In genomic region chr4:105257817-105258495, GRCh38 we compare ENCODE assay signal across 21 cellular contexts.
A peak's percentile ranks its signal among the peaks of the same experiment; 100 is the strongest.
DNase-seq lines count a peak whose midpoint lies in the region; ATAC-seq and TF ChIP-seq lines count a peak whose summit lies in the region.
"Had no signal": no experiment of that assay in that cellular context is flagged by ENCODE, and none has a peak within 500 bp of the region (broad histone marks: within the 10 kb centered on the region; RNA-seq: fewer than 3 reads in every experiment).

No MANE protein-coding gene starts in this region.

- H3K4me1 Mint-ChIP-seq in HFFc6 (ENCODE audit: low read depth) (no peaks in the 10 kb centered on the region), progenitor cell of endocrine pancreas (ENCODE audit: low read depth) (peaks cover 9% of the 10 kb centered on the region)
- H3K4me1 Mint-ChIP-seq: B cell, nephron had no signal

- no peak overlapping the region for H3K4me3 ChIP-seq in RWPE2 (ENCODE audit: severe bottlenecking)
- no peak overlapping the region for H3K4me3 ChIP-seq in epithelial cell of esophagus (ENCODE audit: low read length)
- H3K4me3 ChIP-seq: stomach had no signal

- H3K27ac ChIP-seq in RWPE2 (ENCODE audit: poor library complexity, severe bottlenecking) = no peak overlapping the region
- H3K27ac ChIP-seq: stomach had no signal

- H3K27me3 ChIP-seq in RWPE2 (ENCODE audit: insufficient read depth, poor library complexity, severe bottlenecking) = no peaks in the 10 kb centered on the region
- H3K27me3 ChIP-seq: stomach had no signal

- TF ChIP-seq CTCF in HFFc6 (IDR thresholded peaks at IDR 0.05) (0 out of 2 replicates have a peak, but pooled peaks have one; percentile 12), RWPE2 (IDR thresholded peaks at IDR 0.05; ENCODE audit: poor library complexity, severe bottlenecking) (peak; percentile 24), epithelial cell of esophagus (IDR thresholded peaks at IDR 0.05; ENCODE audit: insufficient read depth, low read depth, low read length, missing control alignments) (peak; percentile 48), progenitor cell of endocrine pancreas (IDR thresholded peaks at IDR 0.05; ENCODE audit: unreplicated experiment) (no peak)

- H3K9me3 Mint-ChIP-seq in HFFc6 (no peaks in the 10 kb centered on the region), progenitor cell of endocrine pancreas (ENCODE audit: low read depth) (peaks cover 15% of the 10 kb centered on the region)

- H3K36me3 ChIP-seq in RWPE2 (ENCODE audit: low read depth) = peaks cover 32% of the 10 kb centered on the region

- no peaks in the 10 kb centered on the region for H3K4me1 ChIP-seq in RWPE2 (ENCODE audit: insufficient read depth, poor library complexity, severe bottlenecking)
- H3K4me1 ChIP-seq: stomach had no signal

- no peak overlapping the region for H3K27ac Mint-ChIP-seq in HFFc6
- H3K27ac Mint-ChIP-seq in progenitor cell of endocrine pancreas = peak overlapping the region; percentile 71
- H3K27ac Mint-ChIP-seq: B cell; effector memory CD8-positive, alpha-beta T cell; nephron had no signal

- ATAC-seq in RWPE2 (ENCODE audit: low read depth) (no peak), HG03521 (IDR thresholded peaks at IDR 0.05; ENCODE audit: unreplicated experiment) (no peak)
- ATAC-seq: effector memory CD8-positive, alpha-beta T cell had no signal

- peaks cover 22% of the 10 kb centered on the region for H3K36me3 Mint-ChIP-seq in HFFc6 (ENCODE audit: low read depth)
- H3K36me3 Mint-ChIP-seq in progenitor cell of endocrine pancreas (ENCODE audit: insufficient read depth) = peaks cover 26% of the 10 kb centered on the region

- no peak for DNase-seq in HFFc6
- no peak for DNase-seq in RWPE2 (ENCODE audit: low spot score)
- DNase-seq in epithelial cell of esophagus (ENCODE audit: low read depth) = peak; percentile 2
- DNase-seq in progenitor cell of endocrine pancreas (ENCODE audit: low spot score, unreplicated experiment) = no peak
- DNase-seq in SHP77 treated with DMSO at 0.1 percent for 48 hours (lab: John Stamatoyannopoulos, UW) = no peak
- no peak for DNase-seq in NOMO-1 treated with DMSO at 0.1 percent for 48 hours (lab: John Stamatoyannopoulos, UW; ENCODE audit: unreplicated experiment)
- DNase-seq: activated CD8-positive, alpha-beta memory T cell treated with anti-CD3 and anti-CD28 coated beads, Interleukin-2, amount 50 U/mL, for 48 hours; activated effector memory CD4-positive, alpha-beta T cell treated with Interleukin-2 at 50 U/mL for 16 hours; amniotic stem cell; effector memory CD8-positive, alpha-beta T cell; hypothalamus; midbrain; NCI-H1048; NCI-H1930; stimulated activated CD4-positive, alpha-beta T cell treated with anti-CD3 and anti-CD28 coated beads, Interleukin-2, amount 100 ng/mL, for 48 hours; stomach; SW 1271; trophoblast cell had no signal

- no peaks in the 10 kb centered on the region for H3K9me3 ChIP-seq in RWPE2 (ENCODE audit: severe bottlenecking)

- H3K27me3 Mint-ChIP-seq in HFFc6 (ENCODE audit: insufficient read depth) = no peaks in the 10 kb centered on the region; the same call in 1 of the 2 replicates
- H3K27me3 Mint-ChIP-seq in progenitor cell of endocrine pancreas = no peaks in the 10 kb centered on the region
- H3K27me3 Mint-ChIP-seq: B cell; effector memory CD8-positive, alpha-beta T cell had no signal

- no peak overlapping the region for H3K4me3 Mint-ChIP-seq in HFFc6
- H3K4me3 Mint-ChIP-seq in progenitor cell of endocrine pancreas (ENCODE audit: low read depth) = no peak overlapping the region
- H3K4me3 Mint-ChIP-seq: B cell; effector memory CD8-positive, alpha-beta T cell; nephron had no signal
